Comparison of ENCODE assay signal across 1 cellular context in genomic region chr17:8118769-8119574, GRCh38.
A peak's percentile ranks its signal among the peaks of the same experiment; 100 is the strongest.
TF ChIP-seq lines count a peak whose summit lies in the region.

No MANE protein-coding gene starts in this region.

TF ChIP-seq in GM12878, 131 proteins besides CTCF, POLR2A, EP300 and RAD21 (continues in another document):
- TF ChIP-seq RAD51 (IDR thresholded peaks at IDR 0.05) (peak; percentile 42), SMARCA5 (IDR thresholded peaks at IDR 0.05) (peak; percentile 97; the same call in 1 of the 2 replicates), NFIC (IDR thresholded peaks at IDR 0.05; ENCODE audit: low read depth, low read length) (0 out of 2 replicates have a peak, but pooled peaks have one; percentile 29), PAX8 (IDR thresholded peaks at IDR 0.05) (no peak), KDM1A (IDR thresholded peaks at IDR 0.05; ENCODE audit: borderline replicate concordance) (no peak), E2F8 (IDR thresholded peaks at IDR 0.05; ENCODE audit: low read depth, partially characterized antibody) (no peak), GATAD2B (conservative IDR thresholded peaks at IDR 0.05; ENCODE audit: low read depth) (no peak), NBN (IDR thresholded peaks at IDR 0.05) (peak; percentile 70; the same call in 1 of the 2 replicates), IKZF1 (conservative IDR thresholded peaks at IDR 0.05) (peak; percentile 72), ZNF207 (IDR thresholded peaks at IDR 0.05; ENCODE audit: borderline replicate concordance) (peak; percentile 90; the same call in 1 of the 2 replicates), TCF3 (IDR thresholded peaks at IDR 0.05; ENCODE audit: borderline replicate concordance, insufficient read depth, low read depth, low read length) (0 out of 2 replicates have a peak, but pooled peaks have one; percentile 11), WRNIP1 (IDR thresholded peaks at IDR 0.05; ENCODE audit: borderline replicate concordance, low read depth, low read length) (no peak), HSF1 (IDR thresholded peaks at IDR 0.05; ENCODE audit: low read depth, low read length) (peak; percentile 63; the same call in 1 of the 2 replicates), CBX3 (IDR thresholded peaks at IDR 0.05; ENCODE audit: borderline replicate concordance, low read depth) (no peak), SIX5 (IDR thresholded peaks at IDR 0.05; ENCODE audit: low read depth, low read length, severe bottlenecking) (no peak), SREBF2 (IDR thresholded peaks at IDR 0.05; ENCODE audit: low read length) (peak; percentile 98), JUND (IDR thresholded peaks at IDR 0.05; ENCODE audit: low read depth, low read length) (no peak), MXI1 (IDR thresholded peaks at IDR 0.05; ENCODE audit: low read depth, low read length) (no peak), NR2C1 (IDR thresholded peaks at IDR 0.05) (no peak), STAT1 (conservative IDR thresholded peaks at IDR 0.05) (no peak), YBX1 (IDR thresholded peaks at IDR 0.05) (no peak), NKRF (conservative IDR thresholded peaks at IDR 0.05) (0 out of 2 replicates have a peak, but pooled peaks have one; percentile 23), SKIL (IDR thresholded peaks at IDR 0.05; ENCODE audit: low read depth, poor library complexity, severe bottlenecking) (peak; percentile 84), RFX5 (IDR thresholded peaks at IDR 0.05; ENCODE audit: low read depth, low read length) (no peak), NR2C2 (IDR thresholded peaks at IDR 0.05; ENCODE audit: borderline replicate concordance, control insufficient read depth, insufficient read length, low read depth) (no peak), MTA2 (IDR thresholded peaks at IDR 0.05; ENCODE audit: low read depth) (no peak), EED (IDR thresholded peaks at IDR 0.05; ENCODE audit: low read depth) (no peak), E2F4 (IDR thresholded peaks at IDR 0.05; ENCODE audit: low read depth, low read length) (no peak), FOXM1 (IDR thresholded peaks at IDR 0.05; ENCODE audit: low read depth, low read length) (peak; percentile 38; the same call in 1 of the 2 replicates), TBL1XR1 (IDR thresholded peaks at IDR 0.05; ENCODE audit: low read depth, low read length) (peak; percentile 83), ZNF24 (IDR thresholded peaks at IDR 0.05) (peak; percentile 100), CEBPB (IDR thresholded peaks at IDR 0.05; ENCODE audit: borderline replicate concordance in 1 of 2, low read depth in 2 of 2, low read length in 2 of 2) (no peak; a peak in 1 of 4 replicates), ATF2 (IDR thresholded peaks at IDR 0.05; ENCODE audit: low read length) (no peak; the same call in 1 of the 2 replicates), MLLT1 (IDR thresholded peaks at IDR 0.05) (no peak), ESRRA (IDR thresholded peaks at IDR 0.05; ENCODE audit: low read length) (no peak; the same call in 1 of the 2 replicates), IKZF2 (IDR thresholded peaks at IDR 0.05) (peak; percentile 8 to 13; a peak in 1 of 4 replicates), RB1 (IDR thresholded peaks at IDR 0.05; ENCODE audit: borderline replicate concordance) (peak; percentile 85; the same call in 1 of the 2 replicates), BCLAF1 (IDR thresholded peaks at IDR 0.05) (no peak), RELB (IDR thresholded peaks at IDR 0.05; ENCODE audit: low read depth) (no peak), BRCA1 (IDR thresholded peaks at IDR 0.05; ENCODE audit: low read depth, low read length) (no peak), RUNX3 (IDR thresholded peaks at IDR 0.05; ENCODE audit: low read length) (peak; percentile 55)
